ENCODE assay signal across 10 cellular contexts in genomic region chr14:22502007-22502406, GRCh38.
DNase-seq lines count a peak whose midpoint lies in the region; ATAC-seq and TF ChIP-seq lines count a peak whose summit lies in the region.
"Had no signal": no experiment of that assay in that cellular context is flagged by ENCODE, and none has a peak within 500 bp of the region (broad histone marks: within the 10 kb centered on the region; RNA-seq: fewer than 3 reads in every experiment).

No MANE protein-coding gene starts in this region.

- H3K4me3 Mint-ChIP-seq in activated T-cell treated with anti-CD3 and anti-CD28 coated beads, Interleukin-2, amount 50 U/mL, for 4 hours: peak overlapping the region; percentile 89

- H3K9me3 ChIP-seq in adipocyte (ENCODE audit: control insufficient read depth, low read length) (no peaks in the 10 kb centered on the region), lung (ENCODE audit: control insufficient read depth in 2 of 2, insufficient read depth in 1 of 2, low read length in 1 of 2) (no peaks in the 10 kb centered on the region), thoracic aorta (no peaks in the 10 kb centered on the region)

- H3K9me3 Mint-ChIP-seq in activated T-cell treated with anti-CD3 and anti-CD28 coated beads, Interleukin-2, amount 50 U/mL, for 4 hours: no peaks in the 10 kb centered on the region

- no peak for ATAC-seq in activated T-cell treated with anti-CD3 and anti-CD28 coated beads, Interleukin-2, amount 50 U/mL, for 4 hours
- ATAC-seq in lung (ENCODE audit: insufficient read depth, low FRiP score) (peak; percentile 41), thoracic aorta (ENCODE audit: insufficient number of reproducible peaks, low FRiP score, low read depth) (peak; percentile 53)

- WGBS in lung, 2 donors: 68 to 77% methylated on average over 10 of the region's 10 CpGs

- H3K4me1 Mint-ChIP-seq in activated T-cell treated with anti-CD3 and anti-CD28 coated beads, Interleukin-2, amount 50 U/mL, for 4 hours (ENCODE audit: low read depth): peaks cover 51% of the 10 kb centered on the region

- H3K4me1 ChIP-seq in adipocyte (ENCODE audit: control insufficient read depth, insufficient read depth, low read length) (peaks cover 17% of the 10 kb centered on the region), lung (ENCODE audit: control insufficient read depth in 2 of 2, insufficient read depth in 2 of 2, low read length in 2 of 2) (peaks cover 2 to 3% of the 10 kb centered on the region in 2 donors), thoracic aorta (ENCODE audit: control insufficient read depth in 1 of 2, low read depth in 2 of 2) (peaks cover 7 to 16% of the 10 kb centered on the region in 2 donors)

- peak overlapping the region; percentile 2 for H3K9ac ChIP-seq in adipocyte (ENCODE audit: low read length)

- no peaks in the 10 kb centered on the region for H3K27me3 Mint-ChIP-seq in activated T-cell treated with anti-CD3 and anti-CD28 coated beads, Interleukin-2, amount 50 U/mL, for 4 hours (ENCODE audit: low read depth)

- H3K27me3 ChIP-seq in adipocyte (replicated peaks; ENCODE audit: control insufficient read depth, insufficient read depth, low read length): peaks cover 11% of the 10 kb centered on the region
- H3K27me3 ChIP-seq in lung (ENCODE audit: control insufficient read depth, insufficient read depth): no peaks in the 10 kb centered on the region
- H3K27me3 ChIP-seq in thoracic aorta (replicated peaks; ENCODE audit: insufficient read depth): no peaks in the 10 kb centered on the region

- H3K36me3 ChIP-seq in adipocyte (ENCODE audit: control insufficient read depth, insufficient read depth, low read length, severe bottlenecking) (no peaks in the 10 kb centered on the region), lung (ENCODE audit: control insufficient read depth in 2 of 2, insufficient read depth in 2 of 2, low read length in 2 of 2) (no peaks in the 10 kb centered on the region), thoracic aorta (no peaks in the 10 kb centered on the region)

- no peak for TF ChIP-seq CTCF in lung (IDR thresholded peaks at IDR 0.05; ENCODE audit: control extremely low read depth, extremely low read depth)
- no peak for TF ChIP-seq CTCF in thoracic aorta (IDR thresholded peaks at IDR 0.05)

- peaks cover 64% of the 10 kb centered on the region for H3K36me3 Mint-ChIP-seq in activated T-cell treated with anti-CD3 and anti-CD28 coated beads, Interleukin-2, amount 50 U/mL, for 4 hours (ENCODE audit: insufficient read depth)

- no peak for DNase-seq in activated T-cell treated with anti-CD3 and anti-CD28 coated beads, Interleukin-2, amount 50 U/mL, for 4 hours
- DNase-seq in activated T-cell treated with anti-CD3 and anti-CD28 coated beads for 4 hours (no peak), adipocyte (ENCODE audit: low read depth) (no peak), lung (ENCODE audit: low spot score) (peak; percentile 30), thoracic aorta (ENCODE audit: low spot score) (no peak), NAMALWA (ENCODE audit: low spot score) (no peak), iPS-NIHi7 (ENCODE audit: extremely low spot score) (no peak), NCI-H146 (lab: John Stamatoyannopoulos, UW) (no peak)
- DNase-seq: caudate nucleus, occipital lobe had no signal

- H3K4me3 ChIP-seq in adipocyte (ENCODE audit: low read length) (no peak overlapping the region), lung (no peak overlapping the region), thoracic aorta (no peak overlapping the region)

- H3K27ac ChIP-seq in lung (ENCODE audit: low read depth in 1 of 2, low read length in 1 of 2) (no peak overlapping the region), thoracic aorta (peak overlapping the region in 1 of 2 donors; percentile 32)

Comparison
In these comparisons a context has a peak if more than half of its experiments do, and no peak if none do; other contexts are left out.
1. ATAC-seq: peak in lung (single experiment) and thoracic aorta (single experiment); none in activated T-cell treated with anti-CD3 and anti-CD28 coated beads, Interleukin-2, amount 50 U/mL, for 4 hours (0 of 2).